ENCODE assay signal across 8 cellular contexts in the genomic region with DNA sequence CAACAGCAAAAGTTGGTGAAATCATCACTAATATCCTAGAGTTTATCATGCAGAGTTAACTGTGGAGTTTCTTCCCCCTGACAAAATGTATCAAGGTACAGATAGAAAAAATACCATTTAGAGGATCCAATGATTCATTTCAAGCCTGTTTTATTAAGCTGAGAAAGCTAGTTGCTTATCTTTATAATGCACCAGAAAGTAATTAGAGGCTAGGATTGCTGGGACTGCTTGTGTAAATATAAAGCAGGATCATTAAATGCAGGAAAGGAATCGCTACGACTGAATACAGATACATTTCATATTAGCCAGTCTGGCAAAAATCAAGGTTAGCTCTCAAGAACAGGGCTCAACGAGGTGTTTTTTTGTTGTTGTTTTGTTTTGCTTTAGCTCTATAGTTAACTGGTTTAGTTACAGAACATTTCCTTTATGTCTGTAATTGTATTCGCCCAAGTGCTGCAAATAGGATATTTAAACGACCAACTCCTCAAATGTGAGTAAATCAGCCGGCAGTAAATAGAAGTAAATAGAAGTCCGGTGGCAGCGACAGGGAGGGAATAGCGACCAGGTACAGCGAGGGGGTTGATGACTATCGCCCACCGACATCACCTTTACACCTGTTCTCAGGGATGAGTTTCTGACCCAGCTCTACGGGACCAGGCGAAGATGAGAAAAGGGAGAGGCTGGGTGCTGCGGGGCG. TPM values are rescaled to one million over a fixed set of nuclear protein-coding genes. Genes with fewer than 3 reads are reported as not detected.
DNase-seq lines count a peak whose midpoint lies in the region; ATAC-seq and TF ChIP-seq lines count a peak whose summit lies in the region.

No MANE protein-coding gene starts in this region.

- DNase-seq in AG04450 (ENCODE audit: low read depth, low spot score) (no peak), iris pigment epithelial cell (ENCODE audit: low read depth) (peak; percentile 14)
- no peak for DNase-seq in activated naive CD4-positive, alpha-beta T cell treated with anti-CD3 and anti-CD28 coated beads, Interleukin-2, amount 50 U/mL, for 72 hours (ENCODE audit: low spot score in 2 of 2)
- DNase-seq in stimulated activated CD4-positive, alpha-beta T cell treated with anti-CD3 and anti-CD28 coated beads, Interleukin-1b, Interleukin-23, amount 100 ng/mL, for 48 hours, result no peak

- H3K27ac ChIP-seq in AG04450 (ENCODE audit: low read depth, low read length) (peak overlapping the region; percentile 81), HEK293 (ENCODE audit: extremely low read depth, low read depth, low read length) (peak overlapping the region; percentile 99), stomach smooth muscle (ENCODE audit: low read length) (peak overlapping the region; percentile 90)

- H3K4me1 ChIP-seq in HEK293 (ENCODE audit: control insufficient read depth, insufficient read depth, low read length) (peaks cover 16% of the 10 kb centered on the region), stomach smooth muscle (ENCODE audit: control insufficient read depth, insufficient read depth, low read length) (peaks cover 16% of the 10 kb centered on the region)

- H3K9ac ChIP-seq in stomach smooth muscle (ENCODE audit: low read length in 2 of 2), result peak overlapping the region; percentile 71 to 94

- no peak for TF ChIP-seq CTCF in AG04450 (IDR thresholded peaks at IDR 0.05; ENCODE audit: low read depth, low read length)
- no peak for TF ChIP-seq CTCF in HEK293 (tag by site-specific recombination; IDR thresholded peaks at IDR 0.05)

- peaks cover 7 to 15% of the 10 kb centered on the region in 2 donors for H3K36me3 Mint-ChIP-seq in activated naive CD4-positive, alpha-beta T cell treated with anti-CD3 and anti-CD28 coated beads, Interleukin-2, amount 50 U/mL, for 72 hours

- no peak for ATAC-seq in activated naive CD4-positive, alpha-beta T cell treated with anti-CD3 and anti-CD28 coated beads, Interleukin-2, amount 50 U/mL, for 72 hours
- no peak for ATAC-seq in HG02973 (IDR thresholded peaks at IDR 0.05; ENCODE audit: unreplicated experiment)
- no peak for ATAC-seq in GM18519 (IDR thresholded peaks at IDR 0.05; ENCODE audit: low FRiP score, unreplicated experiment)

- CTCF ChIA-PET in AG04450 (lab: Charles Lee) (interaction anchor here (0.6 to 6.8 kb wide), 9 partner anchors 8 to 369 kb away, joined by 3 to 53 read pairs (median 6); no protein-coding TSS in a partner anchor), HEK293 (lab: Yijun Ruan, JAX) (interaction anchor here (0.8 to 1.5 kb wide), 8 partner anchors 14 to 370 kb away, joined by 3 to 11 read pairs (median 4); no protein-coding TSS in a partner anchor)

- H3K27ac Mint-ChIP-seq in activated naive CD4-positive, alpha-beta T cell treated with anti-CD3 and anti-CD28 coated beads, Interleukin-2, amount 50 U/mL, for 72 hours, result peak overlapping the region; percentile 94 to 98

- no peaks in the 10 kb centered on the region for H3K9me3 Mint-ChIP-seq in activated naive CD4-positive, alpha-beta T cell treated with anti-CD3 and anti-CD28 coated beads, Interleukin-2, amount 50 U/mL, for 72 hours

- H3K36me3 ChIP-seq in HEK293 (ENCODE audit: control insufficient read depth in 2 of 2, insufficient read depth in 1 of 2, low read length in 2 of 2) (no peaks in the 10 kb centered on the region), stomach smooth muscle (ENCODE audit: control insufficient read depth in 2 of 2, insufficient read depth in 2 of 2, low read length in 2 of 2) (no peaks in the 10 kb centered on the region)

- H3K9me3 ChIP-seq in AG04450 (ENCODE audit: control insufficient read depth, insufficient read depth, low read length) (peaks cover 3% of the 10 kb centered on the region; the same call in 1 of the 2 replicates), HEK293 (ENCODE audit: control insufficient read depth, insufficient read depth, low read depth, low read length) (no peaks in the 10 kb centered on the region), stomach smooth muscle (ENCODE audit: control insufficient read depth in 2 of 2, low read length in 2 of 2) (no peaks in the 10 kb centered on the region)

- H3K27me3 ChIP-seq in AG04450 (ENCODE audit: control insufficient read depth, insufficient read depth, low read length) (no peaks in the 10 kb centered on the region), stomach smooth muscle (ENCODE audit: control insufficient read depth in 1 of 2, insufficient read depth in 2 of 2, low read length in 2 of 2) (no peaks in the 10 kb centered on the region)

- peak overlapping the region; percentile 95 for H3K4me3 ChIP-seq in AG04450 (ENCODE audit: low read depth, low read length)
- peak overlapping the region; percentile 91 for H3K4me3 ChIP-seq in HEK293 (ENCODE audit: low read depth, low read length)
- peak overlapping the region; percentile 66 to 93 for H3K4me3 ChIP-seq in stomach smooth muscle (ENCODE audit: low read length in 2 of 2)

- POLR2A ChIA-PET in AG04450 (lab: Yijun Ruan, JAX), result interaction anchor here (0.6 to 2.0 kb wide), 5 partner anchors 10 to 396 kb away, joined by 3 to 8 read pairs (median 4); a partner anchor contains a TSS
- POLR2A ChIA-PET in HEK293 (lab: Yijun Ruan, JAX), result interaction anchor here (0.7 to 2.5 kb wide), 12 partner anchors 10 to 388 kb away, joined by 3 to 18 read pairs (median 6); a partner anchor contains a TSS

TF ChIP-seq in HEK293, 187 proteins besides CTCF, POLR2A, EP300 and RAD21 (continues in another document):
- TF ChIP-seq, protein P1, sequence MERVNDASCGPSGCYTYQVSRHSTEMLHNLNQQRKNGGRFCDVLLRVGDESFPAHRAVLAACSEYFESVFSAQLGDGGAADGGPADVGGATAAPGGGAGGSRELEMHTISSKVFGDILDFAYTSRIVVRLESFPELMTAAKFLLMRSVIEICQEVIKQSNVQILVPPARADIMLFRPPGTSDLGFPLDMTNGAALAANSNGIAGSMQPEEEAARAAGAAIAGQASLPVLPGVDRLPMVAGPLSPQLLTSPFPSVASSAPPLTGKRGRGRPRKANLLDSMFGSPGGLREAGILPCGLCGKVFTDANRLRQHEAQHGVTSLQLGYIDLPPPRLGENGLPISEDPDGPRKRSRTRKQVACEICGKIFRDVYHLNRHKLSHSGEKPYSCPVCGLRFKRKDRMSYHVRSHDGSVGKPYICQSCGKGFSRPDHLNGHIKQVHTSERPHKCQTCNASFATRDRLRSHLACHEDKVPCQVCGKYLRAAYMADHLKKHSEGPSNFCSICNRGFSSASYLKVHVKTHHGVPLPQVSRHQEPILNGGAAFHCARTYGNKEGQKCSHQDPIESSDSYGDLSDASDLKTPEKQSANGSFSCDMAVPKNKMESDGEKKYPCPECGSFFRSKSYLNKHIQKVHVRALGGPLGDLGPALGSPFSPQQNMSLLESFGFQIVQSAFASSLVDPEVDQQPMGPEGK (tag by site-specific recombination; IDR thresholded peaks at IDR 0.05), result 0 out of 2 replicates have a peak, but pooled peaks have one; percentile 59
- TF ChIP-seq ZEB2 (tag by site-specific recombination; IDR thresholded peaks at IDR 0.05), result peak; percentile 67; the same call in 1 of the 2 replicates
- TF ChIP-seq, protein P2, sequence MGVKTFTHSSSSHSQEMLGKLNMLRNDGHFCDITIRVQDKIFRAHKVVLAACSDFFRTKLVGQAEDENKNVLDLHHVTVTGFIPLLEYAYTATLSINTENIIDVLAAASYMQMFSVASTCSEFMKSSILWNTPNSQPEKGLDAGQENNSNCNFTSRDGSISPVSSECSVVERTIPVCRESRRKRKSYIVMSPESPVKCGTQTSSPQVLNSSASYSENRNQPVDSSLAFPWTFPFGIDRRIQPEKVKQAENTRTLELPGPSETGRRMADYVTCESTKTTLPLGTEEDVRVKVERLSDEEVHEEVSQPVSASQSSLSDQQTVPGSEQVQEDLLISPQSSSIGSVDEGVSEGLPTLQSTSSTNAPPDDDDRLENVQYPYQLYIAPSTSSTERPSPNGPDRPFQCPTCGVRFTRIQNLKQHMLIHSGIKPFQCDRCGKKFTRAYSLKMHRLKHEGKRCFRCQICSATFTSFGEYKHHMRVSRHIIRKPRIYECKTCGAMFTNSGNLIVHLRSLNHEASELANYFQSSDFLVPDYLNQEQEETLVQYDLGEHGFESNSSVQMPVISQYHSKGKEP (tag by site-specific recombination; IDR thresholded peaks at IDR 0.05), result peak; percentile 94
- TF ChIP-seq, protein P3, sequence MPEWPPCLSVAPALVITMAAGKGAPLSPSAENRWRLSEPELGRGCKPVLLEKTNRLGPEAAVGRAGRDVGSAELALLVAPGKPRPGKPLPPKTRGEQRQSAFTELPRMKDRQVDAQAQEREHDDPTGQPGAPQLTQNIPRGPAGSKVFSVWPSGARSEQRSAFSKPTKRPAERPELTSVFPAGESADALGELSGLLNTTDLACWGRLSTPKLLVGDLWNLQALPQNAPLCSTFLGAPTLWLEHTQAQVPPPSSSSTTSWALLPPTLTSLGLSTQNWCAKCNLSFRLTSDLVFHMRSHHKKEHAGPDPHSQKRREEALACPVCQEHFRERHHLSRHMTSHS (tag by site-specific recombination; IDR thresholded peaks at IDR 0.05), result no peak
- TF ChIP-seq ZNF221 (tag by site-specific recombination; IDR thresholded peaks at IDR 0.05; ENCODE audit: borderline replicate concordance), result 0 out of 2 replicates have a peak, but pooled peaks have one; percentile 9
- peak; percentile 36; the same call in 1 of the 2 replicates for TF ChIP-seq FEZF1 (tag by site-specific recombination; IDR thresholded peaks at IDR 0.05)
- peak; percentile 70; the same call in 1 of the 2 replicates for TF ChIP-seq SP7 (tag by site-specific recombination; IDR thresholded peaks at IDR 0.05)
- TF ChIP-seq ZNF610 (tag by site-specific recombination; IDR thresholded peaks at IDR 0.05; ENCODE audit: borderline replicate concordance), result no peak
- no peak for TF ChIP-seq ZNF623 (tag by site-specific recombination; IDR thresholded peaks at IDR 0.05)
- 0 out of 2 replicates have a peak, but pooled peaks have one; percentile 53 for TF ChIP-seq ZNF600 (tag by site-specific recombination; IDR thresholded peaks at IDR 0.05)
- no peak for TF ChIP-seq ZNF391 (tag by site-specific recombination; IDR thresholded peaks at IDR 0.05; ENCODE audit: borderline replicate concordance, low read depth)
- TF ChIP-seq ZSCAN30 (tag by site-specific recombination; IDR thresholded peaks at IDR 0.05), result peak; percentile 36; the same call in 1 of the 2 replicates
- TF ChIP-seq IKZF3 (tag by site-specific recombination; IDR thresholded peaks at IDR 0.05), result peak; percentile 67
- peak; percentile 10; the same call in 1 of the 2 replicates for TF ChIP-seq MZF1 (tag by site-specific recombination; IDR thresholded peaks at IDR 0.05; ENCODE audit: borderline replicate concordance)
- TF ChIP-seq ZNF335 (tag by site-specific recombination; conservative IDR thresholded peaks at IDR 0.05), result peak; percentile 73

RNA-seq across cellular contexts. Expression of a gene that starts 0.7 kb away (rescaled TPM):
- polyA plus RNA-seq in AG04450 (2011; rRNA removed), result 38.8 and 49.4 TPM in 2 replicates
- polyA minus RNA-seq in AG04450 (2011; rRNA and poly(A)+ RNA removed), result 19.9 and 29.0 TPM in 2 replicates
- 10 to 100 TPM; 15.2 to 20.5 TPM for total RNA-seq in activated naive CD4-positive, alpha-beta T cell treated with anti-CD3 and anti-CD28 coated beads, Interleukin-2, amount 50 U/mL, for 72 hours

RNA-seq across cellular contexts. Expression of a gene that starts 36.7 kb away (rescaled TPM):
- polyA plus RNA-seq in AG04450 (2011; rRNA removed), result 0.12 and 0.15 TPM in 2 replicates
- 0.14 TPM in 1 of 2 replicates, not detected in the other for polyA minus RNA-seq in AG04450 (2011; rRNA and poly(A)+ RNA removed)
- under 1 TPM; 0.14 to 0.29 TPM for total RNA-seq in activated naive CD4-positive, alpha-beta T cell treated with anti-CD3 and anti-CD28 coated beads, Interleukin-2, amount 50 U/mL, for 72 hours
